ENCODE assay signal across 1 cellular context in the genomic region with DNA sequence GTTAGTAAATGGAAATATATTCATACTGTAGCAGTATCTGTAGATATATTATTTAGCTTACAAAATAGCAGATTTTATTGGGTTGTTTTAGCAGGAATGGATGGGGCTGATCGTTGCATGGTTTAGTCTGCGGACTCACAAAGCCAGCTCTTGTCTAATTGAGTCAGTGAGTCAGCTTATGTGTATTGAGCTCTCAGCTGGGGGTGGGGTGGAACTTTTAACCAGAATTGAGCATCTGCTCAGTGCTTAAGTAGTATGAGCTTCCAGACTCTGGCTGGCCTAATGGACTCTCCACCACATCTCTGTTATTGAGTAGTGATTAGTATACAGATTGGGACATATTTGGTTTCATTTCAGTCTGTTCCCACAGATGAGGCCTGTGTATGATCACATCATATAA.
TF ChIP-seq lines count a peak whose summit lies in the region.

No MANE protein-coding gene starts in this region.

TF ChIP-seq in endothelial cell of umbilical vein, 7 proteins besides CTCF, POLR2A, EP300 and RAD21:
- TF ChIP-seq JUN (IDR thresholded peaks at IDR 0.05; ENCODE audit: borderline replicate concordance, insufficient read depth, insufficient read length, low read depth) (no peak), MYC (IDR thresholded peaks at IDR 0.05; ENCODE audit: low read depth, low read length) (no peak), FOS (IDR thresholded peaks at IDR 0.05; ENCODE audit: borderline replicate concordance, insufficient read depth, low read length) (no peak), EZH2 (IDR thresholded peaks at IDR 0.05; ENCODE audit: borderline replicate concordance, low read depth, low read length, severe bottlenecking) (no peak), GATA2 (IDR thresholded peaks at IDR 0.05; ENCODE audit: insufficient read depth, insufficient read length, low read depth, low read length) (no peak), POLR2AphosphoS5 (IDR thresholded peaks at IDR 0.05; ENCODE audit: insufficient read depth, low read depth, low read length) (no peak)
- TF ChIP-seq, protein P1, sequence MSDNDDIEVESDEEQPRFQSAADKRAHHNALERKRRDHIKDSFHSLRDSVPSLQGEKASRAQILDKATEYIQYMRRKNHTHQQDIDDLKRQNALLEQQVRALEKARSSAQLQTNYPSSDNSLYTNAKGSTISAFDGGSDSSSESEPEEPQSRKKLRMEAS (IDR thresholded peaks at IDR 0.05; ENCODE audit: insufficient read depth, insufficient read length): no peak
